In genomic region chr4:110165382-110166285, GRCh38 we compare ENCODE assay signal across 8 cellular contexts. TPM values are rescaled to one million over a fixed set of nuclear protein-coding genes. Genes with fewer than 3 reads are reported as not detected.
DNase-seq lines count a peak whose midpoint lies in the region; ATAC-seq and TF ChIP-seq lines count a peak whose summit lies in the region.

No MANE protein-coding gene starts in this region.

- no peak overlapping the region for H3K4me3 ChIP-seq in PC-3 (ENCODE audit: low read length)

- peak overlapping the region; percentile 61 for H3K4me2 ChIP-seq in PC-3 (ENCODE audit: low read length)

- peak overlapping the region; percentile 72 for H3K4me3 Mint-ChIP-seq in activated T-helper 17 cell treated with anti-CD3 and anti-CD28 coated beads, Interleukin-2, amount 50 U/mL, for 72 hours

- no TSS peak for BruUV-seq in PC-3 (replicated peaks; lab: Mats Ljungman, UMichigan)

- H3K36me3 ChIP-seq in PC-3 (ENCODE audit: low read depth, low read length), result no peaks in the 10 kb centered on the region

- H3K4me1 Mint-ChIP-seq in activated T-helper 17 cell treated with anti-CD3 and anti-CD28 coated beads, Interleukin-2, amount 50 U/mL, for 72 hours, result peaks cover 20% of the 10 kb centered on the region

- H3K79me2 ChIP-seq in PC-3 (ENCODE audit: low read length), result no peaks in the 10 kb centered on the region

- no peak for TF ChIP-seq CTCF in PC-3 (conservative IDR thresholded peaks at IDR 0.05; ENCODE audit: low read depth, low read length)

- H3K9me3 ChIP-seq in PC-3 (ENCODE audit: low read length), result no peaks in the 10 kb centered on the region

- peak overlapping the region; percentile 92 for H3K27ac Mint-ChIP-seq in activated T-helper 17 cell treated with anti-CD3 and anti-CD28 coated beads, Interleukin-2, amount 50 U/mL, for 72 hours

- no peaks in the 10 kb centered on the region for H3K9me2 ChIP-seq in PC-3 (replicated peaks; ENCODE audit: low read length)

- ATAC-seq in HG02852 (IDR thresholded peaks at IDR 0.05; ENCODE audit: unreplicated experiment) (peak; percentile 79), PC-3 (peak; percentile 87), left colon (peak; percentile 96)
- peak; percentile 100 for ATAC-seq in activated T-helper 17 cell treated with anti-CD3 and anti-CD28 coated beads, Interleukin-2, amount 50 U/mL, for 72 hours (replicated peaks)

- intact Hi-C loops in PC-3 (cut with micrococcal nuclease) (no loop called here), left colon (cut with DNase I, micrococcal nuclease) (no loop called here)

- H3K4me1 ChIP-seq in PC-3 (ENCODE audit: insufficient read depth, low read length), result peaks cover 35% of the 10 kb centered on the region

- no peaks in the 10 kb centered on the region for H3F3A ChIP-seq in PC-3 (ENCODE audit: low read length, unreplicated experiment)

- CTCF ChIA-PET in PC-3 (lab: Charles Lee), result interaction anchor here (0.6 to 0.8 kb wide), 2 partner anchors 10 to 167 kb away, joined by 3 to 4 read pairs; no protein-coding TSS in a partner anchor

- POLR2A ChIA-PET in PC-3 (lab: Charles Lee; ENCODE audit: unreplicated experiment), result no interaction called here

- H3K36me3 Mint-ChIP-seq in activated T-helper 17 cell treated with anti-CD3 and anti-CD28 coated beads, Interleukin-2, amount 50 U/mL, for 72 hours (ENCODE audit: low read depth), result no peaks in the 10 kb centered on the region

- no peaks in the 10 kb centered on the region for H3K27me3 Mint-ChIP-seq in activated T-helper 17 cell treated with anti-CD3 and anti-CD28 coated beads, Interleukin-2, amount 50 U/mL, for 72 hours

- H3K9ac ChIP-seq in PC-3 (ENCODE audit: low read length), result peak overlapping the region; percentile 60

- no peaks in the 10 kb centered on the region for H4K20me1 ChIP-seq in PC-3 (ENCODE audit: low read length)

- peak overlapping the region; percentile 66; the same call in 1 of the 2 replicates for H2AFZ ChIP-seq in PC-3 (ENCODE audit: low read length)

- H3K27me3 ChIP-seq in PC-3 (ENCODE audit: low read length), result no peaks in the 10 kb centered on the region

- no peaks in the 10 kb centered on the region for H3K9me3 Mint-ChIP-seq in activated T-helper 17 cell treated with anti-CD3 and anti-CD28 coated beads, Interleukin-2, amount 50 U/mL, for 72 hours

- H3K27ac ChIP-seq in PC-3 (ENCODE audit: low read length), result peak overlapping the region; percentile 92

- DNase-seq in EL (peak; percentile 85), PC-3 (peak; percentile 73), left colon (peak; percentile 34 to 63), epidermal melanocyte (ENCODE audit: insufficient read length, low spot score) (no peak), SHP77 treated with DMSO at 0.1 percent for 48 hours (lab: John Stamatoyannopoulos, UW) (no peak)
- DNase-seq in stimulated activated CD8-positive, alpha-beta memory T cell treated with anti-CD3 and anti-CD28 coated beads, Interleukin-7, amount 100 ng/mL, for 48 hours (ENCODE audit: extremely low read depth in 1 of 2, low read depth in 1 of 2), result peak; percentile 21 to 53

RNA-seq across cellular contexts. Expression of gene ELOVL6, which starts 32.8 kb away (rescaled TPM):
- total RNA-seq in PC-3 (2014; rRNA removed), result 2.2 and 4.4 TPM in 2 replicates
- total RNA-seq in activated T-helper 17 cell treated with anti-CD3 and anti-CD28 coated beads, Interleukin-2, amount 50 U/mL, for 72 hours, result 1 to 10 TPM; 6.1 to 6.5 TPM
- 10 to 100 TPM; 35.4 to 96.0 TPM for total RNA-seq in left colon

Comparison
In these comparisons a context has a peak if more than half of its experiments do, and no peak if none do; other contexts are left out.
1. DNase-seq: peak in EL (single experiment), PC-3 (single experiment), left colon (2 of 2) and stimulated activated CD8-positive, alpha-beta memory T cell treated with anti-CD3 and anti-CD28 coated beads, Interleukin-7, amount 100 ng/mL, for 48 hours (2 of 2); none in epidermal melanocyte (single experiment) and SHP77 treated with DMSO at 0.1 percent for 48 hours (single experiment).
2. Peak in every context shown above with its lines, with median percentiles within 50 percentile points of each other: ATAC-seq.